In genomic region chr2:240565267-240566202, GRCh38 we compare ENCODE assay signal across 8 cellular contexts. TPM values are rescaled to one million over a fixed set of nuclear protein-coding genes. Genes with fewer than 3 reads are reported as not detected.
DNase-seq lines count a peak whose midpoint lies in the region; ATAC-seq, FAIRE-seq and TF ChIP-seq lines count a peak whose summit lies in the region.

No MANE protein-coding gene starts in this region.

- no peaks in the 10 kb centered on the region for H3K9me1 ChIP-seq in endothelial cell of umbilical vein (replicated peaks; ENCODE audit: control insufficient read depth, extremely low read depth, insufficient read depth, low read length)

- TF ChIP-seq CTCF in endothelial cell of umbilical vein (IDR thresholded peaks at IDR 0.05; ENCODE audit: extremely low read depth in 1 of 2, insufficient read depth in 1 of 2, low read depth in 1 of 2, low read length in 2 of 2) (no peak), natural killer cell (IDR thresholded peaks at IDR 0.05) (no peak)

- no peak overlapping the region for H2AFZ ChIP-seq in endothelial cell of umbilical vein (ENCODE audit: low read depth, low read length)

- dilution Hi-C loops in endothelial cell of umbilical vein (cut with MboI; ENCODE audit: extremely low pct_ligation_motif_present, low sequenced_read_pairs), result no loop called here

- peak overlapping the region; percentile 96 for H3K4me3 Mint-ChIP-seq in natural killer cell

- ATAC-seq in GM18508 (IDR thresholded peaks at IDR 0.05; ENCODE audit: insufficient read depth, unreplicated experiment) (peak; percentile 34), HG02840 (IDR thresholded peaks at IDR 0.05; ENCODE audit: low FRiP score, unreplicated experiment) (peak; percentile 29), natural killer cell (peak; percentile 43 to 71 (median 59))

- peaks cover 64 to 76% of the 10 kb centered on the region in 2 donors for H3K4me1 Mint-ChIP-seq in natural killer cell

- BruUV-seq in endothelial cell of umbilical vein (replicated peaks; lab: Mats Ljungman, UMichigan), result TSS peak; percentile 10

- no peaks in the 10 kb centered on the region for H4K20me1 ChIP-seq in endothelial cell of umbilical vein (replicated peaks; ENCODE audit: control insufficient read depth, extremely low read depth, insufficient read depth, low read length)

- H3K9me3 ChIP-seq in endothelial cell of umbilical vein (replicated peaks; ENCODE audit: control insufficient read depth, insufficient read depth, low read length), result no peaks in the 10 kb centered on the region
- H3K9me3 ChIP-seq in stomach smooth muscle (ENCODE audit: control insufficient read depth in 2 of 2, low read length in 2 of 2), result no peaks in the 10 kb centered on the region

- H3K27me3 ChIP-seq in endothelial cell of umbilical vein (ENCODE audit: control insufficient read depth in 2 of 2, insufficient read depth in 2 of 2, low read length in 2 of 2) (no peaks in the 10 kb centered on the region), stomach smooth muscle (ENCODE audit: control insufficient read depth in 1 of 2, insufficient read depth in 2 of 2, low read length in 2 of 2) (no peaks in the 10 kb centered on the region)

- H3K27me3 Mint-ChIP-seq in natural killer cell (ENCODE audit: low read depth in 2 of 2), result no peaks in the 10 kb centered on the region

- peak overlapping the region; percentile 76 for H3K9ac ChIP-seq in endothelial cell of umbilical vein (replicated peaks; ENCODE audit: extremely low read depth, insufficient read depth, low read length)
- peak overlapping the region; percentile 60 for H3K9ac ChIP-seq in stomach smooth muscle (ENCODE audit: low read length in 2 of 2)

- no peaks in the 10 kb centered on the region for H3K36me3 Mint-ChIP-seq in natural killer cell

- peak overlapping the region; percentile 99 for H3K27ac Mint-ChIP-seq in natural killer cell

- TF ChIP-seq POLR2A in endothelial cell of umbilical vein (IDR thresholded peaks at IDR 0.05; ENCODE audit: low read depth, low read length), result no peak

- peaks cover 14% of the 10 kb centered on the region for H3K79me2 ChIP-seq in endothelial cell of umbilical vein (ENCODE audit: control insufficient read depth, insufficient read depth, low read length)

- peak overlapping the region; percentile 67 for H3K4me2 ChIP-seq in endothelial cell of umbilical vein (ENCODE audit: insufficient read depth, low read length)

- POLR2A ChIA-PET in endothelial cell of umbilical vein (lab: Charles Lee), result interaction anchor here (0.5 to 1.2 kb wide), 3 partner anchors 21 to 540 kb away, joined by 4 to 8 read pairs (median 7); partner anchors contain the start of gene CAPN10

- H3K36me3 ChIP-seq in endothelial cell of umbilical vein (ENCODE audit: control insufficient read depth in 2 of 2, extremely low read depth in 1 of 2, insufficient read depth in 2 of 2, low read length in 2 of 2), result no peaks in the 10 kb centered on the region
- H3K36me3 ChIP-seq in stomach smooth muscle (ENCODE audit: control insufficient read depth in 2 of 2, insufficient read depth in 2 of 2, low read length in 2 of 2), result no peaks in the 10 kb centered on the region

- intact Hi-C loops in endothelial cell of umbilical vein (cut with micrococcal nuclease), result loop anchor here (1.0 to 10.0 kb wide), 5 partner anchors 21 to 652 kb away; partner anchors contain the start of genes CAPN10, GPC1 and SNED1
- intact Hi-C loops in natural killer cell (cut with micrococcal nuclease), result loop anchor here (1.0 to 10.0 kb wide), 5 partner anchors 21 to 877 kb away; partner anchors contain the start of genes CAPN10, GPR35, HDLBP and SEPTIN2

- H3K4me1 ChIP-seq in endothelial cell of umbilical vein (ENCODE audit: control insufficient read depth, extremely low read depth, insufficient read depth, low read length) (peaks cover 44% of the 10 kb centered on the region), stomach smooth muscle (ENCODE audit: control insufficient read depth, insufficient read depth, low read length) (peaks cover 56% of the 10 kb centered on the region)

- H3K27ac ChIP-seq in endothelial cell of umbilical vein (ENCODE audit: insufficient read depth, low read depth, low read length) (peak overlapping the region; percentile 98), stomach smooth muscle (ENCODE audit: low read length) (no peak overlapping the region)

- no peaks in the 10 kb centered on the region for H3K9me3 Mint-ChIP-seq in natural killer cell

- CTCF ChIA-PET in endothelial cell of umbilical vein (lab: Charles Lee), result interaction anchor here (1.5 to 3.2 kb wide), 5 partner anchors 8 to 51 kb away, joined by 5 to 47 read pairs (median 17); partner anchors contain the start of genes ANKMY1 and CAPN10

- FAIRE-seq in endothelial cell of umbilical vein (lab: Jason Lieb, UNC), result peak; percentile 99

- H3K4me3 ChIP-seq in endothelial cell of umbilical vein (replicated peaks in 1 of 3; ENCODE audit: insufficient read depth in 1 of 3, low read depth in 1 of 3, low read length in 3 of 3) (peak overlapping the region in 2 of 3 experiments; percentile 15 to 18), stomach smooth muscle (ENCODE audit: low read length in 2 of 2) (peak overlapping the region; percentile 6 to 58)

- DNase-seq in NK-92 (lab: John Stamatoyannopoulos, UW; ENCODE audit: unreplicated experiment), result peak; percentile 59
- peak; percentile 82 to 83 for DNase-seq in activated CD8-positive, alpha-beta memory T cell treated with anti-CD3 and anti-CD28 coated beads for 1 hour (ENCODE audit: extremely low read depth in 1 of 2, low read depth in 1 of 2)
- DNase-seq in endothelial cell of umbilical vein (ENCODE audit: low read depth, low spot score), result peak; percentile 78
- peak; percentile 93 for DNase-seq in natural killer cell
- no peak for DNase-seq in NCI-H345 treated with DMSO at 0.1 percent for 48 hours (lab: John Stamatoyannopoulos, UW; ENCODE audit: unreplicated experiment)

TF ChIP-seq in endothelial cell of umbilical vein, 7 proteins besides CTCF, POLR2A, EP300 and RAD21 (continues in another document):
- TF ChIP-seq POLR2AphosphoS5 (IDR thresholded peaks at IDR 0.05; ENCODE audit: insufficient read depth, low read depth, low read length) (peak; percentile 58), MYC (IDR thresholded peaks at IDR 0.05; ENCODE audit: low read depth, low read length) (no peak)

RNA-seq across cellular contexts. Expression of gene RNPEPL1, which starts 2.7 kb away (rescaled TPM):
- total RNA-seq in endothelial cell of umbilical vein (62.1 and 67.1 TPM in 2 replicates), natural killer cell (100 to 1,000 TPM; 145 to 167 (median 164) TPM)
- 35.8 and 47.3 TPM in 2 replicates for polyA plus RNA-seq in endothelial cell of umbilical vein
- polyA plus RNA-seq in endothelial cell of umbilical vein (2011; cell fraction: cytosol; rRNA removed), result 27.5 and 41.8 TPM in 2 replicates
- 45.9 and 55.5 TPM in 2 replicates for polyA plus RNA-seq in endothelial cell of umbilical vein (2011; cell fraction: nucleus; rRNA removed)
- 42.5 and 75.3 TPM in 2 replicates for polyA plus RNA-seq in endothelial cell of umbilical vein (2012)
- 17.3 and 23.2 TPM in 2 replicates for polyA minus RNA-seq in endothelial cell of umbilical vein
- polyA minus RNA-seq in endothelial cell of umbilical vein (2011; cell fraction: cytosol; rRNA and poly(A)+ RNA removed), result 28.5 TPM
- polyA minus RNA-seq in endothelial cell of umbilical vein (2011; cell fraction: nucleus; rRNA and poly(A)+ RNA removed), result 14.5 and 21.9 TPM in 2 replicates

RNA-seq across cellular contexts. Expression of gene DUSP28, which starts 5.4 kb away (rescaled TPM):
- total RNA-seq in endothelial cell of umbilical vein, result 2.1 and 2.2 TPM in 2 replicates
- 4.3 and 5.7 TPM in 2 replicates for polyA plus RNA-seq in endothelial cell of umbilical vein
- 2.2 and 3.2 TPM in 2 replicates for polyA plus RNA-seq in endothelial cell of umbilical vein (2011; cell fraction: cytosol; rRNA removed)
- polyA plus RNA-seq in endothelial cell of umbilical vein (2011; cell fraction: nucleus; rRNA removed), result 3.0 and 3.8 TPM in 2 replicates
- polyA plus RNA-seq in endothelial cell of umbilical vein (2012), result 3.0 and 3.8 TPM in 2 replicates
- 1.4 and 4.7 TPM in 2 replicates for polyA minus RNA-seq in endothelial cell of umbilical vein
- polyA minus RNA-seq in endothelial cell of umbilical vein (2011; cell fraction: cytosol; rRNA and poly(A)+ RNA removed), result 0.51 TPM
- polyA minus RNA-seq in endothelial cell of umbilical vein (2011; cell fraction: nucleus; rRNA and poly(A)+ RNA removed), result 3.1 and 4.6 TPM in 2 replicates
- 10 to 100 TPM; 13.5 to 25.2 (median 18.5) TPM for total RNA-seq in natural killer cell

RNA-seq across cellular contexts. Expression of gene ANKMY1, which starts 7.7 kb away (rescaled TPM):
- total RNA-seq in endothelial cell of umbilical vein (12.2 and 16.0 TPM in 2 replicates), natural killer cell (10 to 100 TPM; 43.8 to 51.5 (median 46.6) TPM)
- polyA plus RNA-seq in endothelial cell of umbilical vein, result 7.7 and 9.0 TPM in 2 replicates
- polyA plus RNA-seq in endothelial cell of umbilical vein (2011; cell fraction: cytosol; rRNA removed), result 3.4 and 5.0 TPM in 2 replicates
- 19.7 and 27.1 TPM in 2 replicates for polyA plus RNA-seq in endothelial cell of umbilical vein (2011; cell fraction: nucleus; rRNA removed)
- polyA plus RNA-seq in endothelial cell of umbilical vein (2012), result 7.6 and 8.0 TPM in 2 replicates
- polyA minus RNA-seq in endothelial cell of umbilical vein, result 10.6 and 13.9 TPM in 2 replicates
- 9.9 TPM for polyA minus RNA-seq in endothelial cell of umbilical vein (2011; cell fraction: cytosol; rRNA and poly(A)+ RNA removed)
- 25.4 and 27.0 TPM in 2 replicates for polyA minus RNA-seq in endothelial cell of umbilical vein (2011; cell fraction: nucleus; rRNA and poly(A)+ RNA removed)

RNA-seq across cellular contexts. Expression of gene CAPN10, which starts 21.0 kb away (rescaled TPM):
- total RNA-seq in endothelial cell of umbilical vein, result 37.9 and 39.9 TPM in 2 replicates
- polyA plus RNA-seq in endothelial cell of umbilical vein, result 25.2 and 36.7 TPM in 2 replicates
- polyA plus RNA-seq in endothelial cell of umbilical vein (2011; cell fraction: cytosol; rRNA removed), result 13.1 and 20.9 TPM in 2 replicates
- 116 and 147 TPM in 2 replicates for polyA plus RNA-seq in endothelial cell of umbilical vein (2011; cell fraction: nucleus; rRNA removed)
- polyA plus RNA-seq in endothelial cell of umbilical vein (2012), result 20.9 and 28.5 TPM in 2 replicates
- polyA minus RNA-seq in endothelial cell of umbilical vein, result 11.4 and 20.2 TPM in 2 replicates
- 6.3 TPM for polyA minus RNA-seq in endothelial cell of umbilical vein (2011; cell fraction: cytosol; rRNA and poly(A)+ RNA removed)
- 21.9 and 32.9 TPM in 2 replicates for polyA minus RNA-seq in endothelial cell of umbilical vein (2011; cell fraction: nucleus; rRNA and poly(A)+ RNA removed)
- total RNA-seq in natural killer cell, result 10 to 100 TPM; 69.3 to 95.1 (median 91.0) TPM

RNA-seq across cellular contexts. Expression of gene GPR35, which starts 59.7 kb away (rescaled TPM):
- total RNA-seq in endothelial cell of umbilical vein (0.25 and 0.33 TPM in 2 replicates), natural killer cell (10 to 100 TPM; 10.6 to 19.7 (median 15.7) TPM)
- 0.18 TPM in 2 replicates for polyA plus RNA-seq in endothelial cell of umbilical vein
- 0.12 and 0.16 TPM in 2 replicates for polyA plus RNA-seq in endothelial cell of umbilical vein (2011; cell fraction: cytosol; rRNA removed)
- 0.58 and 1.4 TPM in 2 replicates for polyA plus RNA-seq in endothelial cell of umbilical vein (2011; cell fraction: nucleus; rRNA removed)
- polyA plus RNA-seq in endothelial cell of umbilical vein (2012), result 0.18 and 0.29 TPM in 2 replicates
- 0.21 TPM in 1 of 2 replicates, not detected in the other for polyA minus RNA-seq in endothelial cell of umbilical vein
- polyA minus RNA-seq in endothelial cell of umbilical vein (2011; cell fraction: cytosol; rRNA and poly(A)+ RNA removed), result not detected
- polyA minus RNA-seq in endothelial cell of umbilical vein (2011; cell fraction: nucleus; rRNA and poly(A)+ RNA removed), result 0.63 TPM in 1 of 2 replicates, not detected in the other
